Comparison of ENCODE assay signal across 9 cellular contexts in genomic region chr1:56526571-56527174, GRCh38.
A peak's percentile ranks its signal among the peaks of the same experiment; 100 is the strongest.
DNase-seq lines count a peak whose midpoint lies in the region; ATAC-seq and TF ChIP-seq lines count a peak whose summit lies in the region.
"Had no signal": no experiment of that assay in that cellular context is flagged by ENCODE, and none has a peak within 500 bp of the region (broad histone marks: within the 10 kb centered on the region; RNA-seq: fewer than 3 reads in every experiment).

No MANE protein-coding gene starts in this region.

- peak; percentile 72 for ATAC-seq in GM18909 (IDR thresholded peaks at IDR 0.05; ENCODE audit: poor library complexity, unreplicated experiment)
- peak; percentile 67 for ATAC-seq in HG02623 (IDR thresholded peaks at IDR 0.05; ENCODE audit: unreplicated experiment)

- H3K27ac Mint-ChIP-seq in nephron, result peak overlapping the region in 2 of 3 experiments; percentile 84 to 89

- no peak for TF ChIP-seq CTCF in nephron (IDR thresholded peaks at IDR 0.05; ENCODE audit: unreplicated experiment in 3 of 3)

- H3K9me3 Mint-ChIP-seq in nephron, result no peaks in the 10 kb centered on the region

- DNase-seq in NCI-H1048 (lab: John Stamatoyannopoulos, UW), result peak; percentile 21
- no peak for DNase-seq in C1 segment of cervical spinal cord (lab: John Stamatoyannopoulos, UW)
- no peak for DNase-seq in activated effector memory CD4-positive, alpha-beta T cell treated with Interleukin-2 at 50 U/mL for 16 hours
- DNase-seq in T-helper 2 cell, result no peak
- DNase-seq: NCI-H1105 treated with DMSO at 0.1 percent for 48 hours, retina had no signal

- H3K27me3 Mint-ChIP-seq in nephron (ENCODE audit: low read depth), result no peaks in the 10 kb centered on the region

- H3K4me3 Mint-ChIP-seq in nephron, result no peak overlapping the region

- H3K4me1 Mint-ChIP-seq in nephron, result peaks cover 41% of the 10 kb centered on the region

- peaks cover 36% of the 10 kb centered on the region for H3K36me3 Mint-ChIP-seq in nephron (ENCODE audit: low read depth)
